In the genomic region with DNA sequence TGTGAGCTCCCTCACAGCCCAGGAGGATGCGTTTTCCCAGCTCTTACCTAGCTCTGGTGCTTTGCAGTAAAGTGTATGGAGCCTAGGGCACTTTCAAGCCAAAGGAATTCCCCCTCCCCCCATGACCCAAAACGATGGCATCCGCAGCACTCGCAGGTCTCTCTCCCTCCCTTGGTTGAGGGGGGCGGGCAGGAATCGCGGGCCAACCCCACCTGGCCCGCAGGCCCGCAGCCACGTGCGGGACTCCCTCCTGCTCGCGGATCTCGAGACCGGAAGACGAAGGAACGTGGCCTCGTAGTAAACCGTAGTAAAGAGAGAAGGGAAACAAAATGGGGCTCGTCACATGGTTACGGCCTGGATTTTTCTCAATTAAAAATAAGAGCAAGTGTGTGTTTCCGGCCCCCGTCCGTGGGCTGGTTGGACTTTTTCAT, we compare ENCODE assay signal across 8 cellular contexts. TPM values are rescaled to one million over a fixed set of nuclear protein-coding genes. Genes with fewer than 3 reads are reported as not detected.
DNase-seq lines count a peak whose midpoint lies in the region; ATAC-seq and TF ChIP-seq lines count a peak whose summit lies in the region.

No MANE protein-coding gene starts in this region.

- H3K4me3 Mint-ChIP-seq in CD8-positive, alpha-beta memory T cell: peak overlapping the region; percentile 94 to 99 (median 95)
- peak overlapping the region; percentile 86 to 91 (median 90) for H3K4me3 Mint-ChIP-seq in brain
- H3K4me3 Mint-ChIP-seq in immature natural killer cell: peak overlapping the region; percentile 92 to 97 (median 94)

- TF ChIP-seq CTCF in brain (conservative IDR thresholded peaks at IDR 0.05) (no peak), spleen (IDR thresholded peaks at IDR 0.05 in 8 of 11, conservative IDR thresholded peaks at IDR 0.05 in 3 of 11) (no peak)

- 2 to 3% (median 3%) methylated on average over 18 to 24 of the region's 24 CpGs for WGBS in spleen, 5 donors

- H3K9me3 Mint-ChIP-seq in CD8-positive, alpha-beta memory T cell: no peaks in the 10 kb centered on the region
- H3K9me3 Mint-ChIP-seq in brain: peaks cover 0 to 10% (median 5%) of the 10 kb centered on the region in 5 experiments
- no peaks in the 10 kb centered on the region for H3K9me3 Mint-ChIP-seq in immature natural killer cell

- intact Hi-C loops in spleen (cut with DNase I; ENCODE audit: low total_unique reads): no loop called here

- H3K27me3 Mint-ChIP-seq in CD8-positive, alpha-beta memory T cell: peaks cover 0 to 2% of the 10 kb centered on the region in 2 donors
- H3K27me3 Mint-ChIP-seq in brain: peaks cover 4% of the 10 kb centered on the region
- peaks cover 3 to 22% (median 18%) of the 10 kb centered on the region in 3 donors for H3K27me3 Mint-ChIP-seq in immature natural killer cell (ENCODE audit: low read depth in 3 of 3)

- peak overlapping the region; percentile 62 for H3K4me3 ChIP-seq in CD8-positive, alpha-beta memory T cell (ENCODE audit: low read length)
- H3K4me3 ChIP-seq in spleen: peak overlapping the region; percentile 43 to 86 (median 54)

- CTCF ChIA-PET in CD8-positive, alpha-beta memory T cell (lab: Charles Lee): interaction anchor here (3.0 to 3.5 kb wide), 2 partner anchors 9 to 11 kb away, joined by 11 to 26 read pairs; partner anchors contain the start of gene IRS1

- ATAC-seq in GM18873 (IDR thresholded peaks at IDR 0.05; ENCODE audit: low FRiP score, unreplicated experiment) (peak; percentile 49), HG03064 (IDR thresholded peaks at IDR 0.05; ENCODE audit: low read depth, unreplicated experiment) (peak; percentile 56)

- H3K4me1 ChIP-seq in CD8-positive, alpha-beta memory T cell (ENCODE audit: insufficient read depth, low read length): peaks cover 16% of the 10 kb centered on the region
- H3K4me1 ChIP-seq in spleen: peaks cover 4 to 62% (median 33%) of the 10 kb centered on the region in 6 donors

- DNase-seq in CD8-positive, alpha-beta memory T cell: peak in 1 of 5 donors; percentile 83
- peak; percentile 43 to 73 for DNase-seq in NCI-H526 (lab: John Stamatoyannopoulos, UW)
- no peak for DNase-seq in immature natural killer cell
- DNase-seq in spleen: no peak
- DNase-seq in putamen (ENCODE audit: low spot score): no peak

- TF ChIP-seq POLR2A in spleen (IDR thresholded peaks at IDR 0.05): no peak

- no peaks in the 10 kb centered on the region for H3K27me3 ChIP-seq in CD8-positive, alpha-beta memory T cell (ENCODE audit: insufficient read depth, low read length, poor library complexity, severe bottlenecking)
- no peaks in the 10 kb centered on the region for H3K27me3 ChIP-seq in spleen (replicated peaks in 1 of 7)

- no peaks in the 10 kb centered on the region for H3K36me3 ChIP-seq in CD8-positive, alpha-beta memory T cell (ENCODE audit: insufficient read depth, low read length)
- H3K36me3 ChIP-seq in spleen: no peaks in the 10 kb centered on the region

- peaks cover 0 to 5% (median 0%) of the 10 kb centered on the region in 3 donors for H3K36me3 Mint-ChIP-seq in CD8-positive, alpha-beta memory T cell
- H3K36me3 Mint-ChIP-seq in brain (peaks cover 19% of the 10 kb centered on the region), immature natural killer cell (no peaks in the 10 kb centered on the region)

- H3K27ac ChIP-seq in CD8-positive, alpha-beta memory T cell (ENCODE audit: low read depth, low read length): peak overlapping the region; percentile 70
- peak overlapping the region; percentile 85 to 94 (median 89) for H3K27ac ChIP-seq in spleen

- H3K27ac Mint-ChIP-seq in CD8-positive, alpha-beta memory T cell: peak overlapping the region; percentile 90 to 100 (median 98)
- H3K27ac Mint-ChIP-seq in brain (peak overlapping the region; percentile 94 to 98 (median 95)), immature natural killer cell (peak overlapping the region; percentile 66 to 93 (median 90))

- POLR2A ChIA-PET in CD8-positive, alpha-beta memory T cell (lab: Charles Lee): interaction anchor here (0.8 to 1.4 kb wide), 3 partner anchors 9 to 45 kb away, joined by 3 to 9 read pairs (median 7); partner anchors contain the start of genes IRS1 and RHBDD1

- no peaks in the 10 kb centered on the region for H3K9me3 ChIP-seq in CD8-positive, alpha-beta memory T cell (ENCODE audit: low read length)
- H3K9me3 ChIP-seq in spleen: no peaks in the 10 kb centered on the region

- peaks cover 9 to 37% (median 26%) of the 10 kb centered on the region in 3 donors for H3K4me1 Mint-ChIP-seq in CD8-positive, alpha-beta memory T cell
- H3K4me1 Mint-ChIP-seq in brain: peaks cover 74% of the 10 kb centered on the region
- peaks cover 13 to 15% of the 10 kb centered on the region in 2 donors for H3K4me1 Mint-ChIP-seq in immature natural killer cell

RNA-seq across cellular contexts. Expression of gene IRS1, which starts 8.5 kb away (rescaled TPM):
- total RNA-seq in CD8-positive, alpha-beta memory T cell: 1 to 10 TPM; 3.6 to 3.9 TPM
- polyA plus RNA-seq in CD8-positive, alpha-beta memory T cell: 0.20 TPM
- polyA plus RNA-seq in brain (ENCODE audit: insufficient read depth, low read depth, low replicate concordance) (2.0 TPM), immature natural killer cell (under 1 TPM in 1 of 3 donors, not detected in 2; 0.03 TPM), spleen (1 to 10 TPM in 2 of 3 donors, under 1 TPM in 1; 0.89 to 1.5 (median 1.2) TPM)
- 10 to 100 TPM in 2 of 7 donors, 1 to 10 TPM in 5; 6.2 to 11.6 (median 9.3) TPM for total RNA-seq in spleen

RNA-seq across cellular contexts. Expression of gene RHBDD1, which starts 44.8 kb away (rescaled TPM):
- total RNA-seq in CD8-positive, alpha-beta memory T cell: 10 to 100 TPM; 32.8 to 35.7 TPM
- polyA plus RNA-seq in CD8-positive, alpha-beta memory T cell: 19.2 TPM
- polyA plus RNA-seq in brain (ENCODE audit: insufficient read depth, low read depth, low replicate concordance): 18.1 TPM
- polyA plus RNA-seq in immature natural killer cell: 10 to 100 TPM; 10.3 to 19.0 (median 11.2) TPM
- 10 to 100 TPM; 27.1 to 67.5 (median 51.2) TPM for total RNA-seq in spleen
- polyA plus RNA-seq in spleen: 1 to 10 TPM; 6.1 to 8.0 (median 7.6) TPM

Comparison
In these comparisons a context has a peak if more than half of its experiments do, and no peak if none do; other contexts are left out.
1. DNase-seq: peak in NCI-H526 (2 of 2); none in immature natural killer cell (0 of 3), spleen (single experiment) and putamen (single experiment).
2. Peak in every context shown above with its lines, with median percentiles within 50 percentile points of each other: H3K27ac Mint-ChIP-seq and H3K4me3 Mint-ChIP-seq.